22 cellular contexts compared by ENCODE assay signal in the genomic region with DNA sequence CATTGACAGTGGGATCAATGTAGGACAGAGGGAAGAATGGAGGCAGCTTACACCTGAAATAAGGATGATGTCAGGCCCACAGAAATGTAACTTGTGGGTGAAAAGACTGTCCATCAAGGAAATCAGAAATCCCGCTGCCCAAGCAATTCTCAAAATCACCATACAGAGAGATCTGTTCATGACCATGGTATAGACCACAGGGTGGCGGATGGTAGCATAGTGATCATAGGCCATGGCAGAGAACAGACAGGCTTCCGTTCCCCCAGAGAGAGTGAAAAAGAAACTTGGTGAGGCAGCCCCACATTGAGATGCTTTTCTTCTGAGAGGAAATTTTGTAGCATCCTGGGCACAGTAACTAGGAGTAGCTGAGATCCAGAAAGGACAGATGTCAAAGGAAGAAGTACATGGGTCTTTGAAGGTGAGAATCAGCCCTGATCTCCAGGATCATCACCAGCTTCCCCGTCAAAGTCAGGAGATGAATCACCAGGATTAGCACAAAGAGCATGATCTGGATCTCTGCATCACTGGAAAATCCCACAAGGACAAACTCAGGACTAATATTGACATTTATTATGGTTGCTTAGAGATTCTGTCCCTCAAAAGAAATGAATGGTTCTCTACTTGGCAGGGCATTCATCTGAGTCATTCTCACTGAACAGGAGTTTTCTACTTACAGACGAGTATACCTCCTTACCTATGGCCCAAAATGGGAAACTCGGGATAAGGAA. TPM values are rescaled to one million over a fixed set of nuclear protein-coding genes. Genes with fewer than 3 reads are reported as not detected.
A peak's percentile ranks its signal among the peaks of the same experiment; 100 is the strongest.
DNase-seq lines count a peak whose midpoint lies in the region; ATAC-seq and TF ChIP-seq lines count a peak whose summit lies in the region.
"Had no signal": no experiment of that assay in that cellular context is flagged by ENCODE, and none has a peak within 500 bp of the region (broad histone marks: within the 10 kb centered on the region; RNA-seq: fewer than 3 reads in every experiment).

No MANE protein-coding gene starts in this region.

- TF ChIP-seq CTCF in adrenal gland (IDR thresholded peaks at IDR 0.05) (no peak), fibroblast of mammary gland (conservative IDR thresholded peaks at IDR 0.05; ENCODE audit: control insufficient read depth, insufficient read depth, low read depth, low read length) (no peak), smooth muscle cell (IDR thresholded peaks at IDR 0.05; ENCODE audit: borderline replicate concordance, insufficient read depth, poor library complexity, severe bottlenecking) (no peak), psoas muscle (IDR thresholded peaks at IDR 0.05) (no peak)

- H3F3A ChIP-seq in smooth muscle cell (ENCODE audit: low read depth) = peaks cover 18% of the 10 kb centered on the region

- WGBS in adrenal gland, 4 donors = 66 to 74% (median 71%) methylated on average over 6 of the region's 6 CpGs
- 69% methylated on average over 6 of the region's 6 CpGs for WGBS in smooth muscle cell (ENCODE audit: low lambda C conversion rate)
- 82 to 85% (median 82%) methylated on average over 6 of the region's 6 CpGs for WGBS in psoas muscle, 3 donors

- no peak overlapping the region for H3K4me2 ChIP-seq in smooth muscle cell

- H3K27me3 ChIP-seq in adrenal gland = no peaks in the 10 kb centered on the region
- H3K27me3 ChIP-seq in smooth muscle cell (ENCODE audit: low read depth) = no peaks in the 10 kb centered on the region
- H3K27me3 ChIP-seq in psoas muscle (ENCODE audit: insufficient read depth in 3 of 3, low read length in 2 of 3) = no peaks in the 10 kb centered on the region
- H3K27me3 ChIP-seq: pancreas had no signal

- H2AFZ ChIP-seq in smooth muscle cell (ENCODE audit: low read depth) = no peak overlapping the region

- H3K27ac ChIP-seq in adrenal gland (peak overlapping the region; percentile 26 to 88 (median 73)), smooth muscle cell (ENCODE audit: low read depth) (peak overlapping the region; percentile 80), psoas muscle (no peak overlapping the region)

- H3K4me3 Mint-ChIP-seq in activated CD4-positive, alpha-beta T cell treated with anti-CD3 and anti-CD28 coated beads, Interleukin-2, amount 10 ng/mL, durations not matched to agents 24 days and 14 days = no peak overlapping the region
- H3K4me3 Mint-ChIP-seq: activated T-helper 1 cell treated with anti-CD3 and anti-CD28 coated beads, Interleukin-12 subunit alpha, Interleukin-12 subunit beta, Interleukin-2, Interleukin-4 antibody, amounts not matched to agents 30 ng/mL and 10 ng/mL and 1 ng/mL, durations not matched to agents 14 hours and 24 hours and 36 hours; B cell; IgD-negative memory B cell; nephron; T-helper 1 cell treated with Interleukin-12 subunit alpha and Interleukin-12 subunit beta and Interleukin-4 antibody, amounts not matched to agents 30 μg/mL and 1 μg/mL, for 36 hours had no signal

- H3K9me3 Mint-ChIP-seq in activated CD4-positive, alpha-beta T cell treated with anti-CD3 and anti-CD28 coated beads, Interleukin-2, amount 10 ng/mL, durations not matched to agents 24 days and 14 days = no peaks in the 10 kb centered on the region
- H3K9me3 Mint-ChIP-seq: activated naive CD4-positive, alpha-beta T cell treated with anti-CD3 and anti-CD28 coated beads, Interleukin-2, amount 50 U/mL, for 72 hours; activated T-helper 1 cell treated with anti-CD3 and anti-CD28 coated beads, Interleukin-12 subunit alpha, Interleukin-12 subunit beta, Interleukin-2, Interleukin-4 antibody, amounts not matched to agents 30 ng/mL and 10 ng/mL and 1 ng/mL, durations not matched to agents 14 hours and 24 hours and 36 hours; IgD-negative memory B cell; nephron; T-helper 1 cell treated with Interleukin-12 subunit alpha and Interleukin-12 subunit beta and Interleukin-4 antibody, amounts not matched to agents 30 μg/mL and 1 μg/mL, for 36 hours had no signal

- H3K4me1 ChIP-seq in adrenal gland (replicated peaks in 1 of 2) (peaks cover 11 to 23% of the 10 kb centered on the region in 2 donors), smooth muscle cell (ENCODE audit: low read depth) (peaks cover 10% of the 10 kb centered on the region), psoas muscle (peaks cover 6% of the 10 kb centered on the region)

- H3K9me3 ChIP-seq in adrenal gland (replicated peaks in 1 of 3) (no peaks in the 10 kb centered on the region), smooth muscle cell (replicated peaks; ENCODE audit: low read depth) (no peaks in the 10 kb centered on the region), psoas muscle (no peaks in the 10 kb centered on the region)
- H3K9me3 ChIP-seq: pancreas had no signal

- ATAC-seq in psoas muscle (no peak), HG02610 (IDR thresholded peaks at IDR 0.05; ENCODE audit: unreplicated experiment) (no peak)
- ATAC-seq: sciatic nerve had no signal

- peaks cover 4% of the 10 kb centered on the region for H3K79me2 ChIP-seq in smooth muscle cell (ENCODE audit: low read depth)

- H3K36me3 ChIP-seq in adrenal gland (replicated peaks in 1 of 2) = no peaks in the 10 kb centered on the region
- H3K36me3 ChIP-seq in smooth muscle cell (ENCODE audit: low read depth) = no peaks in the 10 kb centered on the region
- H3K36me3 ChIP-seq in psoas muscle (ENCODE audit: insufficient read depth in 1 of 2, low read depth in 1 of 2) = peaks cover 5 to 7% of the 10 kb centered on the region in 2 donors
- H3K36me3 ChIP-seq: pancreas had no signal

- H3K27me3 Mint-ChIP-seq in activated CD4-positive, alpha-beta T cell treated with anti-CD3 and anti-CD28 coated beads, Interleukin-2, amount 10 ng/mL, durations not matched to agents 24 days and 14 days = peaks cover 9% of the 10 kb centered on the region
- H3K27me3 Mint-ChIP-seq: IgD-negative memory B cell had no signal

- no peaks in the 10 kb centered on the region for H3K4me1 Mint-ChIP-seq in activated CD4-positive, alpha-beta T cell treated with anti-CD3 and anti-CD28 coated beads, Interleukin-2, amount 10 ng/mL, durations not matched to agents 24 days and 14 days
- H3K4me1 Mint-ChIP-seq: B cell, nephron had no signal

- peak; percentile 49 for DNase-seq in activated CD4-positive, alpha-beta T cell treated with anti-CD3 and anti-CD28 coated beads, Interleukin-2, amount 10 ng/mL, durations not matched to agents 24 days and 14 days
- no peak for DNase-seq in activated CD4-positive, alpha-beta T cell treated with anti-CD3 and anti-CD28 coated beads, Interleukin-2, amount 50 U/mL, for 1 hour
- peak in 5 of 7 donors; percentile 44 to 75 (median 56) for DNase-seq in adrenal gland
- peak; percentile 21 for DNase-seq in fibroblast of mammary gland (ENCODE audit: low read depth)
- no peak for DNase-seq in smooth muscle cell (lab: John Stamatoyannopoulos, UW; ENCODE audit: unreplicated experiment)
- no peak for DNase-seq in NCI-H2171 treated with DMSO at 0.1 percent for 48 hours (lab: John Stamatoyannopoulos, UW)
- DNase-seq in psoas muscle = no peak
- DNase-seq: activated CD4-positive, alpha-beta T cell treated with anti-CD3 and anti-CD28 coated beads for 4 hours; cerebellar nuclear complex; MM.1S; NCI-H526 treated with DMSO at 0.1 percent for 48 hours; OCI-M1; pancreas; trophoblast cell had no signal

- no peak overlapping the region for H3K27ac Mint-ChIP-seq in activated CD4-positive, alpha-beta T cell treated with anti-CD3 and anti-CD28 coated beads, Interleukin-2, amount 10 ng/mL, durations not matched to agents 24 days and 14 days
- H3K27ac Mint-ChIP-seq: activated naive CD4-positive, alpha-beta T cell treated with anti-CD3 and anti-CD28 coated beads, Interleukin-2, amount 50 U/mL, for 72 hours; activated T-helper 1 cell treated with anti-CD3 and anti-CD28 coated beads, Interleukin-12 subunit alpha, Interleukin-12 subunit beta, Interleukin-2, Interleukin-4 antibody, amounts not matched to agents 30 ng/mL and 10 ng/mL and 1 ng/mL, durations not matched to agents 14 hours and 24 hours and 36 hours; B cell; IgD-negative memory B cell; nephron; T-helper 1 cell treated with Interleukin-12 subunit alpha and Interleukin-12 subunit beta and Interleukin-4 antibody, amounts not matched to agents 30 μg/mL and 1 μg/mL, for 36 hours had no signal

- no peaks in the 10 kb centered on the region for H4K20me1 ChIP-seq in smooth muscle cell (ENCODE audit: low read depth)

- H3K4me3 ChIP-seq in adrenal gland (no peak overlapping the region), fibroblast of mammary gland (ENCODE audit: control insufficient read depth, low read depth, low read length) (no peak overlapping the region), smooth muscle cell (no peak overlapping the region), psoas muscle (no peak overlapping the region)
- H3K4me3 ChIP-seq: pancreas had no signal

- H3K9ac ChIP-seq in smooth muscle cell (ENCODE audit: low read depth) = peak overlapping the region; percentile 49

- H3K36me3 Mint-ChIP-seq in activated CD4-positive, alpha-beta T cell treated with anti-CD3 and anti-CD28 coated beads, Interleukin-2, amount 10 ng/mL, durations not matched to agents 24 days and 14 days (ENCODE audit: low read depth) = no peaks in the 10 kb centered on the region
- H3K36me3 Mint-ChIP-seq: activated naive CD4-positive, alpha-beta T cell treated with anti-CD3 and anti-CD28 coated beads, Interleukin-2, amount 50 U/mL, for 72 hours; IgD-negative memory B cell had no signal

- intact Hi-C loops in activated CD4-positive, alpha-beta T cell treated with anti-CD3 and anti-CD28 coated beads, Interleukin-2, amount 10 ng/mL, durations not matched to agents 24 days and 14 days (cut with micrococcal nuclease) = no loop called here
- intact Hi-C loops in adrenal gland (cut with DNase I) = no loop called here
- intact Hi-C loops in psoas muscle (cut with DNase I) = loop anchor here in 1 of 2 donors (10.0 kb wide), 1 partner anchor 259 kb away; no protein-coding TSS in a partner anchor

- TF ChIP-seq POLR2A in adrenal gland (IDR thresholded peaks at IDR 0.05) = no peak

RNA-seq across cellular contexts. Expression of a gene that starts 5.5 kb away (rescaled TPM):
- 6.7 and 7.6 TPM in 2 replicates for total RNA-seq in activated CD4-positive, alpha-beta T cell treated with anti-CD3 and anti-CD28 coated beads, Interleukin-2, amount 10 ng/mL, durations not matched to agents 24 days and 14 days
- total RNA-seq in adrenal gland = 10 to 100 TPM; 32.5 to 65.2 (median 45.8) TPM
- 10 to 100 TPM; 17.4 to 41.5 (median 31.4) TPM for polyA plus RNA-seq in adrenal gland
- 28.1 and 61.4 TPM in 2 replicates for total RNA-seq in smooth muscle cell
- polyA plus RNA-seq in smooth muscle cell = 19.4 and 22.6 TPM in 2 replicates
- 10 to 100 TPM; 17.4 to 41.5 (median 22.5) TPM for total RNA-seq in psoas muscle
- polyA plus RNA-seq in psoas muscle = 10 to 100 TPM in 2 of 3 donors, 1 to 10 TPM in 1; 5.8 to 25.1 (median 12.8) TPM

Comparison
In these comparisons a context has a peak if more than half of its experiments do, and no peak if none do; other contexts are left out.
1. DNase-seq: peak in activated CD4-positive, alpha-beta T cell treated with anti-CD3 and anti-CD28 coated beads, Interleukin-2, amount 10 ng/mL, durations not matched to agents 24 days and 14 days (single experiment), adrenal gland (5 of 7) and fibroblast of mammary gland (single experiment); none in activated CD4-positive, alpha-beta T cell treated with anti-CD3 and anti-CD28 coated beads, Interleukin-2, amount 50 U/mL, for 1 hour (single experiment), smooth muscle cell (single experiment), NCI-H2171 treated with DMSO at 0.1 percent for 48 hours (single experiment) and psoas muscle (0 of 2).